Comparison of ENCODE assay signal across 4 cellular contexts in genomic region chr20:798746-799145, GRCh38. TPM values are rescaled to one million over a fixed set of nuclear protein-coding genes. Genes with fewer than 3 reads are reported as not detected.
"Had no signal": no experiment of that assay in that cellular context is flagged by ENCODE, and none has a peak within 500 bp of the region (broad histone marks: within the 10 kb centered on the region; RNA-seq: fewer than 3 reads in every experiment).

No MANE protein-coding gene starts in this region.

RNA-seq across cellular contexts. Expression of gene SLC52A3, which starts 30.4 kb away (rescaled TPM):
- total RNA-seq: mammary epithelial cell, mononuclear cell, myocyte had no signal
- polyA plus RNA-seq: immature natural killer cell had no signal
